ENCODE assay signal across 1 cellular context in the genomic region with DNA sequence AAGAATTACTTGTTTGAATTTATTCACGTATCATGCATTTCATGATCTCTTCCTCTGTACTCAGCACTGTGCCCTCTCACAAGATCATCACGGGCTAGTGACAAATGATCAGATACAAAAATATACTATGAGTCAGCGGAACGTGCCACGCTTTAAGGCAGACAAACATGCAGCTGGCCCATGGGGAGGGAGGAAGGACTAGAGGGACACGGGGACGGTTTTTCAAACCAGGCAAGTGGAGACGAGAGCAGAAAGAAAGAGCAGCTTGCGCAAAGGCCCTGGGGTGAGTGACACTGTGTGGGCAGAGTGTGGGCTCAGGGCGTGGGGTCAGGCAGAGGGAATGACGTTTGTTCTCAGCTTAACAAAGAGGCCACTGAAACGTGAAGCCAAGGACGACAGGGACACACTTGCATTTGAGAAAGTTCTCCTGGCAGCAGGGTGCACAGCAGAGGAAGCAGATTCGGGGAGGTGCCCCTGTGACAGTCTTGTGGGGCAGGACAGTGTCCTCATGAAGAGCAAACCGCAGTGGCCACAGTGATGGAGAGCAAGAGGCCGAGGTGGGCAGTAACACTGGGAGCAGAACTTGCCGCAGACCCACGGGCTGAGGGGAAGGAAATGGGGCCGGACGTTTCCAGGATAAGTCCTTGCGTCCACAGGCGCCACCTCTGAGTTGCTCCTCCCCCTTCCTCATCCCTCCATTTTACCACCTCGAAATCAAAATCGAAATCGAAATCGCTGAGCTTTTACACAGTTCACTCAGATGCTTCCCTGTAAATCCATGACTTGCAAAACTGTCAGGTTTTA.
TF ChIP-seq lines count a peak whose summit lies in the region.

No MANE protein-coding gene starts in this region.

TF ChIP-seq in K562, 482 proteins besides CTCF, POLR2A, EP300 and RAD21 (continued from another document):
- TF ChIP-seq, protein P1, sequence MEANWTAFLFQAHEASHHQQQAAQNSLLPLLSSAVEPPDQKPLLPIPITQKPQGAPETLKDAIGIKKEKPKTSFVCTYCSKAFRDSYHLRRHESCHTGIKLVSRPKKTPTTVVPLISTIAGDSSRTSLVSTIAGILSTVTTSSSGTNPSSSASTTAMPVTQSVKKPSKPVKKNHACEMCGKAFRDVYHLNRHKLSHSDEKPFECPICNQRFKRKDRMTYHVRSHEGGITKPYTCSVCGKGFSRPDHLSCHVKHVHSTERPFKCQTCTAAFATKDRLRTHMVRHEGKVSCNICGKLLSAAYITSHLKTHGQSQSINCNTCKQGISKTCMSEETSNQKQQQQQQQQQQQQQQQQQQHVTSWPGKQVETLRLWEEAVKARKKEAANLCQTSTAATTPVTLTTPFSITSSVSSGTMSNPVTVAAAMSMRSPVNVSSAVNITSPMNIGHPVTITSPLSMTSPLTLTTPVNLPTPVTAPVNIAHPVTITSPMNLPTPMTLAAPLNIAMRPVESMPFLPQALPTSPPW (CRISPR knock-in tag; IDR thresholded peaks at IDR 0.05): peak; percentile 50; the same call in 1 of the 2 replicates
- TF ChIP-seq POLR2G (IDR thresholded peaks at IDR 0.05; ENCODE audit: low read depth, low read length): no peak
